In genomic region chr1:147651466-147651865, GRCh38 we compare ENCODE assay signal across 38 cellular contexts. TPM values are rescaled to one million over a fixed set of nuclear protein-coding genes. Genes with fewer than 3 reads are reported as not detected.
DNase-seq lines count a peak whose midpoint lies in the region; ATAC-seq, FAIRE-seq and TF ChIP-seq lines count a peak whose summit lies in the region.
"Had no signal": no experiment of that assay in that cellular context is flagged by ENCODE, and none has a peak within 500 bp of the region (broad histone marks: within the 10 kb centered on the region; RNA-seq: fewer than 3 reads in every experiment).

No MANE protein-coding gene starts in this region.

- no peaks in the 10 kb centered on the region for H4K20me1 ChIP-seq in astrocyte (ENCODE audit: insufficient read depth, low read length)

- peaks cover 46% of the 10 kb centered on the region for H3K36me3 ChIP-seq in cardiac muscle cell
- peaks cover 0 to 92% (median 7%) of the 10 kb centered on the region in 9 donors for H3K36me3 ChIP-seq in heart right ventricle
- peaks cover 11% of the 10 kb centered on the region for H3K36me3 ChIP-seq in astrocyte (ENCODE audit: insufficient read depth, low read length)
- H3K36me3 ChIP-seq in thyroid gland, result peaks cover 15 to 28% of the 10 kb centered on the region in 2 donors
- H3K36me3 ChIP-seq: colonic mucosa, MG63 had no signal

- no peak for TF ChIP-seq POLR2A in thyroid gland (IDR thresholded peaks at IDR 0.05)

- peaks cover 20% of the 10 kb centered on the region for H3K36me3 Mint-ChIP-seq in astrocyte (ENCODE audit: low read depth, unreplicated experiment)
- H3K36me3 Mint-ChIP-seq: natural killer cell treated with Interleukin-12 subunit alpha and Interleukin-12 subunit beta and Interleukin-15 and Interleukin-18, amount 100 ng/mL, for 72 hours had no signal

- peak in 1 of 2 donors; percentile 37 for DNase-seq in cardiac muscle cell (ENCODE audit: low read depth in 1 of 2, low spot score in 1 of 2)
- DNase-seq in heart right ventricle, result no peak
- DNase-seq in astrocyte (ENCODE audit: low read depth), result peak; percentile 19
- DNase-seq in left kidney (ENCODE audit: low read depth, low spot score), result peak; percentile 86
- peak; percentile 69 to 75 for DNase-seq in thyroid gland
- DNase-seq in activated T-cell treated with anti-CD3 and anti-CD28 coated beads for 4 hours, result no peak
- DNase-seq in RWPE1 (ENCODE audit: low spot score), result no peak
- DNase-seq: activated CD4-positive, alpha-beta T cell treated with anti-CD3 and anti-CD28 coated beads, Interleukin-2, amount 10 ng/mL, durations not matched to agents 24 days and 14 days; activated CD8-positive, alpha-beta memory T cell treated with anti-CD3 and anti-CD28 coated beads for 24 hours; activated effector memory CD4-positive, alpha-beta T cell treated with Interleukin-2 at 50 U/mL for 16 hours; CD4-positive, CD25-positive, alpha-beta regulatory T cell; colonic mucosa; effector CD4-positive, alpha-beta T cell; glutamatergic neuron; islet precursor cell; KG1; lower lobe of right lung; MG63; NCI-H1417 treated with DMSO at 0.1 percent for 48 hours; NCI-H2081; NCI-H2227 treated with DMSO at 0.1 percent for 48 hours; pancreas; SIG-M5; stimulated activated CD4-positive, alpha-beta T cell treated with anti-CD3 and anti-CD28 coated beads, Interleukin-2, amount 100 ng/mL, for 24 hours; stimulated activated CD8-positive, alpha-beta memory T cell treated with anti-CD3 and anti-CD28 coated beads, Interleukin-4, amount 100 ng/mL, for 48 hours; stomach; SW 1271 had no signal

- CTCF ChIA-PET in RWPE1 (lab: Yijun Ruan, JAX), result no interaction called here

- intact Hi-C loops in heart right ventricle (cut with DNase I) (loop anchor here in 1 of 10 donors (2.0 kb wide), 1 partner anchor 63 kb away; no protein-coding TSS in a partner anchor), thyroid gland (cut with DNase I) (no loop called here)

- H3K9me3 Mint-ChIP-seq in astrocyte (ENCODE audit: unreplicated experiment), result peaks cover 2% of the 10 kb centered on the region
- H3K9me3 Mint-ChIP-seq: activated CD4-positive, alpha-beta T cell treated with anti-CD3 and anti-CD28 coated beads, Interleukin-2, amount 10 ng/mL, durations not matched to agents 24 days and 14 days; CD4-positive, CD25-positive, alpha-beta regulatory T cell; natural killer cell treated with Interleukin-12 subunit alpha and Interleukin-12 subunit beta and Interleukin-15 and Interleukin-18, amount 100 ng/mL, for 72 hours; WTC11 had no signal

- FAIRE-seq in astrocyte (lab: Jason Lieb, UNC), result no peak
- FAIRE-seq: bronchial epithelial cell, GM18507, H1, pancreas had no signal

- TF ChIP-seq CTCF in cardiac muscle cell (IDR thresholded peaks at IDR 0.05; ENCODE audit: low read depth, low read length), result no peak
- no peak for TF ChIP-seq CTCF in heart right ventricle (IDR thresholded peaks at IDR 0.05)
- no peak for TF ChIP-seq CTCF in astrocyte (IDR thresholded peaks at IDR 0.05; ENCODE audit: insufficient read depth, low read depth, low read length)
- TF ChIP-seq CTCF in thyroid gland (IDR thresholded peaks at IDR 0.05), result no peak
- no peak for TF ChIP-seq CTCF in RWPE1 (conservative IDR thresholded peaks at IDR 0.05; ENCODE audit: low read depth)

- H3K27ac Mint-ChIP-seq in astrocyte (ENCODE audit: unreplicated experiment), result no peak overlapping the region
- H3K27ac Mint-ChIP-seq: activated CD4-positive, alpha-beta T cell treated with anti-CD3 and anti-CD28 coated beads, Interleukin-2, amount 10 ng/mL, durations not matched to agents 24 days and 14 days; activated naive CD8-positive, alpha-beta T cell; WTC11 had no signal

- POLR2A ChIA-PET in RWPE1 (lab: Yijun Ruan, JAX; ENCODE audit: low non-redundant PET), result no interaction called here

- peak overlapping the region; percentile 45 for H3K27ac ChIP-seq in cardiac muscle cell
- H3K27ac ChIP-seq in heart right ventricle, result no peak overlapping the region
- no peak overlapping the region for H3K27ac ChIP-seq in astrocyte (ENCODE audit: low read depth, low read length)
- peak overlapping the region; percentile 44 to 76 (median 47) for H3K27ac ChIP-seq in thyroid gland
- H3K27ac ChIP-seq in RWPE1, result no peak overlapping the region
- H3K27ac ChIP-seq: colonic mucosa, epithelial cell of prostate, lower lobe of right lung, pancreas, stomach, vagina had no signal

- 32 to 36% methylated on average over 1 of the region's 1 CpG for WGBS in heart right ventricle, 2 donors
- WGBS in thyroid gland, 2 donors, result 19 to 29% methylated on average over 1 of the region's 1 CpG

- ATAC-seq in heart right ventricle, result no peak
- no peak for ATAC-seq in GM19463 (IDR thresholded peaks at IDR 0.05; ENCODE audit: unreplicated experiment)
- ATAC-seq: natural killer cell treated with Interleukin-12 subunit alpha and Interleukin-12 subunit beta and Interleukin-15 and Interleukin-18, amount 100 ng/mL, for 72 hours; Panc1; WTC11 had no signal

- H3K4me1 Mint-ChIP-seq in astrocyte (ENCODE audit: low read depth, unreplicated experiment), result no peaks in the 10 kb centered on the region
- H3K4me1 Mint-ChIP-seq: WTC11 had no signal

- H3K27me3 Mint-ChIP-seq in astrocyte (ENCODE audit: low read depth, unreplicated experiment), result no peaks in the 10 kb centered on the region
- H3K27me3 Mint-ChIP-seq: activated CD4-positive, alpha-beta T cell treated with anti-CD3 and anti-CD28 coated beads, Interleukin-2, amount 10 ng/mL, durations not matched to agents 24 days and 14 days; activated naive CD8-positive, alpha-beta T cell; CD4-positive, CD25-positive, alpha-beta regulatory T cell; natural killer cell treated with Interleukin-12 subunit alpha and Interleukin-12 subunit beta and Interleukin-15 and Interleukin-18, amount 100 ng/mL, for 72 hours had no signal

- H3K79me2 ChIP-seq in astrocyte (ENCODE audit: insufficient read depth, low read length), result no peaks in the 10 kb centered on the region

- H3K9ac ChIP-seq in astrocyte (ENCODE audit: low read length), result no peak overlapping the region

- H3K4me3 ChIP-seq in cardiac muscle cell, result no peak overlapping the region
- no peak overlapping the region for H3K4me3 ChIP-seq in heart right ventricle
- no peak overlapping the region for H3K4me3 ChIP-seq in astrocyte (ENCODE audit: insufficient read depth, low read depth, low read length)
- H3K4me3 ChIP-seq in thyroid gland (replicated peaks in 1 of 3), result no peak overlapping the region
- H3K4me3 ChIP-seq: colonic mucosa, lower lobe of right lung, MG63, pancreas, smooth muscle cell, stomach, vagina had no signal

- peaks cover 22% of the 10 kb centered on the region for H3K4me1 ChIP-seq in cardiac muscle cell (ENCODE audit: low read depth)
- peaks cover 0 to 7% (median 0%) of the 10 kb centered on the region in 9 donors for H3K4me1 ChIP-seq in heart right ventricle
- no peaks in the 10 kb centered on the region for H3K4me1 ChIP-seq in astrocyte (ENCODE audit: insufficient read depth, low read length)
- peaks cover 10 to 28% of the 10 kb centered on the region in 2 donors for H3K4me1 ChIP-seq in thyroid gland
- H3K4me1 ChIP-seq: colonic mucosa, lower lobe of right lung, pancreas, stomach, vagina had no signal

- H3K4me2 ChIP-seq in astrocyte (ENCODE audit: low read length), result no peak overlapping the region
- H3K4me2 ChIP-seq: smooth muscle cell had no signal

- H3K27me3 ChIP-seq in cardiac muscle cell, result no peaks in the 10 kb centered on the region
- no peaks in the 10 kb centered on the region for H3K27me3 ChIP-seq in heart right ventricle
- H3K27me3 ChIP-seq in astrocyte (ENCODE audit: insufficient read depth, low read length), result no peaks in the 10 kb centered on the region
- H3K27me3 ChIP-seq in thyroid gland, result no peaks in the 10 kb centered on the region
- H3K27me3 ChIP-seq: colonic mucosa, MG63, pancreas, stomach, vagina had no signal

- H3K9me3 ChIP-seq in cardiac muscle cell (ENCODE audit: low read depth) (no peaks in the 10 kb centered on the region), heart right ventricle (no peaks in the 10 kb centered on the region), astrocyte (ENCODE audit: insufficient read depth, low read depth, low read length) (no peaks in the 10 kb centered on the region), thyroid gland (no peaks in the 10 kb centered on the region)
- H3K9me3 ChIP-seq: colonic mucosa, lower lobe of right lung, MG63, pancreas, stomach, vagina had no signal

- no peak overlapping the region for H3K4me3 Mint-ChIP-seq in astrocyte (ENCODE audit: unreplicated experiment)
- H3K4me3 Mint-ChIP-seq: activated CD4-positive, alpha-beta T cell treated with anti-CD3 and anti-CD28 coated beads, Interleukin-2, amount 10 ng/mL, durations not matched to agents 24 days and 14 days; activated naive CD8-positive, alpha-beta T cell; CD4-positive, CD25-positive, alpha-beta regulatory T cell; natural killer cell treated with Interleukin-12 subunit alpha and Interleukin-12 subunit beta and Interleukin-15 and Interleukin-18, amount 100 ng/mL, for 72 hours; WTC11 had no signal

- H2AFZ ChIP-seq in astrocyte (ENCODE audit: low read depth, low read length), result no peak overlapping the region

RNA-seq across cellular contexts. Expression of gene ACP6, which starts 18.9 kb away (rescaled TPM):
- 23.9 and 45.7 TPM in 2 replicates for total RNA-seq in cardiac muscle cell
- polyA plus RNA-seq in cardiac muscle cell, result 73.9 and 80.8 TPM in 2 replicates
- total RNA-seq in heart right ventricle, result 10 to 100 TPM in 8 of 10 donors, 1 to 10 TPM in 2; 5.0 to 24.8 (median 18.0) TPM
- polyA plus RNA-seq in heart right ventricle, result 10 to 100 TPM in 1 of 2 donors, 1 to 10 TPM in 1; 7.1 to 11.6 TPM
- 17.5 and 19.6 TPM in 2 replicates for total RNA-seq in astrocyte
- total RNA-seq in thyroid gland, result 10 to 100 TPM; 28.9 to 36.0 (median 31.5) TPM

Comparison
In these comparisons a context has a peak if more than half of its experiments do, and no peak if none do; other contexts are left out.
1. H3K27ac ChIP-seq: peak in cardiac muscle cell (single experiment) and thyroid gland (3 of 3); none in heart right ventricle (0 of 10), astrocyte (single experiment) and RWPE1 (single experiment).
2. DNase-seq: peak in astrocyte (single experiment), left kidney (single experiment) and thyroid gland (2 of 2); none in heart right ventricle (0 of 2), activated T-cell treated with anti-CD3 and anti-CD28 coated beads for 4 hours (single experiment) and RWPE1 (single experiment).